Comparison of ENCODE assay signal across 36 cellular contexts in genomic region chr6:123784330-123784729, GRCh38. TPM values are rescaled to one million over a fixed set of nuclear protein-coding genes. Genes with fewer than 3 reads are reported as not detected.
"Had no signal": no experiment of that assay in that cellular context is flagged by ENCODE, and none has a peak within 500 bp of the region (broad histone marks: within the 10 kb centered on the region; RNA-seq: fewer than 3 reads in every experiment).

No MANE protein-coding gene starts in this region.

- H3K4me3 ChIP-seq: adrenal gland, body of pancreas, breast epithelium, colonic mucosa had no signal

- DNase-seq: activated B cell treated with CpG ODN at 0.5 μM for 24 hours; activated CD4-positive, alpha-beta memory T cell treated with anti-CD3 and anti-CD28 coated beads for 36 hours; activated CD4-positive, alpha-beta T cell treated with anti-CD3 and anti-CD28 coated beads for 4 hours; activated CD4-positive, alpha-beta T cell treated with anti-CD3 and anti-CD28 coated beads, Interleukin-2, amount 10 ng/mL, durations not matched to agents 24 days and 14 days; activated CD4-positive, alpha-beta T cell treated with anti-CD3 and anti-CD28 coated beads, Interleukin-2, amount 50 U/mL, for 1 hour; activated CD4-positive, alpha-beta T cell treated with anti-CD3 and anti-CD28 coated beads, Interleukin-2, amount 50 U/mL, for 4 hours; activated CD4-positive, CD25-positive, alpha-beta regulatory T cell treated with anti-CD3 and anti-CD28 coated beads, Interleukin-2, amount 50 U/mL, for 72 hours; activated CD8-positive, alpha-beta memory T cell treated with anti-CD3 and anti-CD28 coated beads, Interleukin-2, amount 50 U/mL, for 4 hours; activated CD8-positive, alpha-beta T cell treated with anti-CD3 and anti-CD28 coated beads for 36 hours; activated effector memory CD4-positive, alpha-beta T cell treated with anti-CD3 and anti-CD28 coated beads, Interleukin-2, amount 50 U/mL, for 16 hours; activated gamma-delta T cell treated with Interleukin-2 at 50 U/mL for 16 hours; activated naive CD4-positive, alpha-beta T cell; activated naive CD4-positive, alpha-beta T cell treated with anti-CD3 and anti-CD28 coated beads for 36 hours; activated naive CD4-positive, alpha-beta T cell treated with anti-CD3 and anti-CD28 coated beads, Interleukin-2, amount 50 U/mL, for 16 hours; activated naive CD8-positive, alpha-beta T cell treated with anti-CD3 and anti-CD28 coated beads for 36 hours; activated T-cell treated with anti-CD3 and anti-CD28 coated beads for 4 hours; activated T-cell treated with anti-CD3 and anti-CD28 coated beads, Interleukin-2, amount 50 U/mL, for 1 hour; activated T-cell treated with anti-CD3 and anti-CD28 coated beads, Interleukin-2, amount 50 U/mL, for 4 hours; activated T-cell treated with anti-CD3 and anti-CD28 coated beads, Interleukin-2, amount 50 U/mL, for 72 hours; adrenal gland; amniotic stem cell; aorta; body of pancreas; brain microvascular endothelial cell; central memory CD4-positive, alpha-beta T cell; colonic mucosa; T-helper 2 cell; T-helper 9 cell had no signal

- H3K9me3 ChIP-seq: adrenal gland, body of pancreas, breast epithelium, colonic mucosa had no signal

- H3K36me3 ChIP-seq: adrenal gland, brain microvascular endothelial cell, breast epithelium, colonic mucosa had no signal

- H3K4me1 ChIP-seq: adrenal gland, body of pancreas, breast epithelium, colonic mucosa had no signal

- ATAC-seq: activated CD8-positive, alpha-beta T cell treated with anti-CD3 and anti-CD28 coated beads for 36 hours; activated naive CD4-positive, alpha-beta T cell treated with anti-CD3 and anti-CD28 coated beads, Interleukin-2, amount 50 U/mL, for 72 hours; activated T-cell treated with anti-CD3 and anti-CD28 coated beads, Interleukin-2, amount 50 U/mL, for 4 hours; activated T-cell treated with anti-CD3 and anti-CD28 coated beads, Interleukin-2, amount 50 U/mL, for 72 hours; activated T-helper 17 cell treated with anti-CD3 and anti-CD28 coated beads, Interleukin-2, amount 50 U/mL, for 72 hours; body of pancreas had no signal

- FAIRE-seq: astrocyte, TTC549 had no signal

- H3K27me3 ChIP-seq: adrenal gland, body of pancreas, brain microvascular endothelial cell, breast epithelium, colonic mucosa had no signal

- H3K27ac ChIP-seq: adrenal gland, body of pancreas, brain microvascular endothelial cell, breast epithelium, colonic mucosa, VCaP had no signal

RNA-seq across cellular contexts. Expression of gene NKAIN2, which starts 19.3 kb away (rescaled TPM):
- total RNA-seq: activated B cell treated with CpG ODN at 0.5 μM for 24 hours; activated CD4-positive, alpha-beta memory T cell treated with anti-CD3 and anti-CD28 coated beads for 36 hours; activated CD4-positive, alpha-beta T cell treated with anti-CD3 and anti-CD28 coated beads, Interleukin-2, amount 10 ng/mL, durations not matched to agents 24 days and 14 days; activated CD8-positive, alpha-beta memory T cell treated with anti-CD3 and anti-CD28 coated beads for 36 hours; activated CD8-positive, alpha-beta T cell treated with anti-CD3 and anti-CD28 coated beads for 36 hours; activated naive CD4-positive, alpha-beta T cell treated with anti-CD3 and anti-CD28 coated beads for 36 hours; activated naive CD4-positive, alpha-beta T cell treated with anti-CD3 and anti-CD28 coated beads, Interleukin-2, amount 50 U/mL, for 72 hours; activated naive CD8-positive, alpha-beta T cell treated with anti-CD3 and anti-CD28 coated beads for 36 hours; activated T-cell treated with anti-CD3 and anti-CD28 coated beads, Interleukin-2, amount 50 U/mL, for 4 hours; activated T-cell treated with anti-CD3 and anti-CD28 coated beads, Interleukin-2, amount 50 U/mL, for 72 hours; activated T-helper 1 cell treated with anti-CD3 and anti-CD28 coated beads, Interleukin-12 subunit alpha, Interleukin-12 subunit beta, Interleukin-2, Interleukin-4 antibody, amounts not matched to agents 30 ng/mL and 10 ng/mL and 1 ng/mL, durations not matched to agents 14 hours and 24 hours and 36 hours; activated T-helper 17 cell treated with anti-CD3 and anti-CD28 coated beads, Interleukin-2, amount 50 U/mL, for 72 hours; body of pancreas had no signal
- polyA plus RNA-seq: aorta had no signal
